Comparison of ENCODE assay signal across 2 cellular contexts in genomic region chr12:75635606-75636444, GRCh38.
TF ChIP-seq lines count a peak whose summit lies in the region.

No MANE protein-coding gene starts in this region.

TF ChIP-seq in HepG2, 621 proteins besides CTCF, POLR2A, EP300 and RAD21 (continued from another document and continues in another):
- TF ChIP-seq ZNF770 (CRISPR knock-in tag; IDR thresholded peaks at IDR 0.05) (no peak), TCF7L2 (IDR thresholded peaks at IDR 0.05; ENCODE audit: low read depth, low read length) (peak; percentile 86), HOMEZ (CRISPR knock-in tag; IDR thresholded peaks at IDR 0.05; ENCODE audit: low read depth) (peak; percentile 93; the same call in 1 of the 2 replicates), U2AF1 (optimal IDR thresholded peaks at IDR 0.05; ENCODE audit: low read depth, low read length) (no peak), ZBTB33 (CRISPR knock-in tag; IDR thresholded peaks at IDR 0.05) (no peak), E2F1 (CRISPR knock-in tag; IDR thresholded peaks at IDR 0.05) (no peak), MTERF4 (CRISPR knock-in tag; IDR thresholded peaks at IDR 0.05) (no peak), RFX1 (IDR thresholded peaks at IDR 0.05) (no peak), THAP7 (CRISPR knock-in tag; IDR thresholded peaks at IDR 0.05) (no peak), ZNF446 (CRISPR knock-in tag; IDR thresholded peaks at IDR 0.05) (no peak), ZNF18 (CRISPR knock-in tag; IDR thresholded peaks at IDR 0.05; ENCODE audit: insufficient replicate concordance) (no peak), IRF2 (CRISPR knock-in tag; IDR thresholded peaks at IDR 0.05) (peak; percentile 44; the same call in 1 of the 2 replicates), JARID2 (CRISPR knock-in tag; IDR thresholded peaks at IDR 0.05; ENCODE audit: insufficient replicate concordance) (no peak), CHD4 (IDR thresholded peaks at IDR 0.05; ENCODE audit: borderline replicate concordance, low read length) (no peak)

TF ChIP-seq in K562, 482 proteins besides CTCF, POLR2A, EP300 and RAD21 (continued from another document and continues in another):
- TF ChIP-seq CTCFL (IDR thresholded peaks at IDR 0.05; ENCODE audit: borderline replicate concordance, insufficient read depth, low read depth, low read length, poor library complexity, severe bottlenecking): no peak
- no peak for TF ChIP-seq PHB (CRISPR knock-in tag; IDR thresholded peaks at IDR 0.05)
- TF ChIP-seq MCM5 (IDR thresholded peaks at IDR 0.05; ENCODE audit: low read depth): no peak
- no peak for TF ChIP-seq SIN3B (IDR thresholded peaks at IDR 0.05; ENCODE audit: low read depth)
- TF ChIP-seq LEF1 (IDR thresholded peaks at IDR 0.05): peak; percentile 78
- TF ChIP-seq NR2C2 (CRISPR knock-in tag; IDR thresholded peaks at IDR 0.05): no peak
- peak; percentile 70; the same call in 1 of the 2 replicates for TF ChIP-seq NR2C2 (tag; IDR thresholded peaks at IDR 0.05)
- no peak for TF ChIP-seq ZFP30 (CRISPR knock-in tag; IDR thresholded peaks at IDR 0.05; ENCODE audit: borderline replicate concordance)
- no peak for TF ChIP-seq CREB1 (IDR thresholded peaks at IDR 0.05)
- 0 out of 2 replicates have a peak, but pooled peaks have one; percentile 23 for TF ChIP-seq CREB1 (CRISPR knock-in tag; IDR thresholded peaks at IDR 0.05)
- no peak for TF ChIP-seq DIDO1 (tag; IDR thresholded peaks at IDR 0.05; ENCODE audit: low read depth)
- TF ChIP-seq NFXL1 (CRISPR knock-in tag; IDR thresholded peaks at IDR 0.05): no peak
- no peak for TF ChIP-seq SRSF9 (IDR thresholded peaks at IDR 0.05; ENCODE audit: borderline replicate concordance, low read depth, low read length)
- TF ChIP-seq HDAC1 (IDR thresholded peaks at IDR 0.05): no peak
- no peak for TF ChIP-seq ZC3H4 (CRISPR knock-in tag; IDR thresholded peaks at IDR 0.05; ENCODE audit: borderline replicate concordance)
- TF ChIP-seq CEBPG (CRISPR knock-in tag; IDR thresholded peaks at IDR 0.05): no peak
- TF ChIP-seq CEBPG (tag; conservative IDR thresholded peaks at IDR 0.05 in 1 of 2, IDR thresholded peaks at IDR 0.05 in 1 of 2): peak in 1 of 2 experiments; percentile 31; a peak in 1 of 4 replicates
- TF ChIP-seq SP2 (IDR thresholded peaks at IDR 0.05; ENCODE audit: extremely low read depth, low read depth, low read length, poor library complexity, severe bottlenecking): no peak
- TF ChIP-seq YBX1 (IDR thresholded peaks at IDR 0.05): no peak
- no peak for TF ChIP-seq SETDB1 (IDR thresholded peaks at IDR 0.05; ENCODE audit: low read length)
- no peak for TF ChIP-seq DPF2 (IDR thresholded peaks at IDR 0.05)
- no peak for TF ChIP-seq CHAMP1 (IDR thresholded peaks at IDR 0.05)
- no peak for TF ChIP-seq ERF (CRISPR knock-in tag; IDR thresholded peaks at IDR 0.05)
- no peak for TF ChIP-seq TBL1XR1 (IDR thresholded peaks at IDR 0.05; ENCODE audit: low read length in 2 of 2)
- TF ChIP-seq PTTG1 (tag; IDR thresholded peaks at IDR 0.05; ENCODE audit: low read depth): no peak
- TF ChIP-seq ZBTB34 (CRISPR knock-in tag; IDR thresholded peaks at IDR 0.05): no peak
- no peak for TF ChIP-seq ZNF707 (CRISPR knock-in tag; conservative IDR thresholded peaks at IDR 0.05)
- TF ChIP-seq GABPA (tag; conservative IDR thresholded peaks at IDR 0.05; ENCODE audit: low read depth): peak; percentile 27; the same call in 1 of the 2 replicates
- peak; percentile 92 for TF ChIP-seq TCF7 (IDR thresholded peaks at IDR 0.05; ENCODE audit: borderline replicate concordance)
- no peak for TF ChIP-seq ETS2 (tag; IDR thresholded peaks at IDR 0.05; ENCODE audit: borderline replicate concordance, poor library complexity, severe bottlenecking)
- no peak for TF ChIP-seq ZNF778 (CRISPR knock-in tag; IDR thresholded peaks at IDR 0.05)
- no peak for TF ChIP-seq CBX5 (IDR thresholded peaks at IDR 0.05; ENCODE audit: borderline replicate concordance, low read depth)
- no peak; the same call in 1 of the 2 replicates for TF ChIP-seq GTF2E2 (tag; IDR thresholded peaks at IDR 0.05)
- no peak for TF ChIP-seq SRSF7 (optimal IDR thresholded peaks at IDR 0.05; ENCODE audit: low read depth, low read length)
- TF ChIP-seq GTF2F1 (IDR thresholded peaks at IDR 0.05; ENCODE audit: low read depth, low read length): no peak
- TF ChIP-seq ZNF311 (CRISPR knock-in tag; IDR thresholded peaks at IDR 0.05): no peak
- no peak for TF ChIP-seq CHD4 (IDR thresholded peaks at IDR 0.05; ENCODE audit: insufficient read depth, insufficient replicate concordance, low read depth, low read length, poor library complexity, severe bottlenecking)
- TF ChIP-seq MLX (CRISPR knock-in tag; conservative IDR thresholded peaks at IDR 0.05): no peak
- no peak for TF ChIP-seq MECOM (CRISPR knock-in tag; IDR thresholded peaks at IDR 0.05)
- TF ChIP-seq PTBP1 (IDR thresholded peaks at IDR 0.05; ENCODE audit: low read depth, low read length): no peak
- TF ChIP-seq GABPB1 (CRISPR knock-in tag; IDR thresholded peaks at IDR 0.05): peak; percentile 73
- no peak for TF ChIP-seq ZNF766 (CRISPR knock-in tag; conservative IDR thresholded peaks at IDR 0.05)
- TF ChIP-seq SMARCA5 (IDR thresholded peaks at IDR 0.05): no peak
- TF ChIP-seq POLR2G (IDR thresholded peaks at IDR 0.05; ENCODE audit: low read depth, low read length): no peak
- TF ChIP-seq ARID1B (IDR thresholded peaks at IDR 0.05): no peak
- no peak for TF ChIP-seq ZBTB40 (IDR thresholded peaks at IDR 0.05)
- TF ChIP-seq ZBTB40 (CRISPR knock-in tag; IDR thresholded peaks at IDR 0.05): no peak
- TF ChIP-seq E2F5 (CRISPR knock-in tag; IDR thresholded peaks at IDR 0.05): no peak
- TF ChIP-seq ZNF174 (CRISPR knock-in tag; IDR thresholded peaks at IDR 0.05): no peak
- no peak for TF ChIP-seq TOE1 (IDR thresholded peaks at IDR 0.05; ENCODE audit: borderline replicate concordance)
- TF ChIP-seq TOE1 (CRISPR knock-in tag; IDR thresholded peaks at IDR 0.05; ENCODE audit: borderline replicate concordance, low read depth): no peak
- TF ChIP-seq KLF16 (IDR thresholded peaks at IDR 0.05): no peak
- no peak for TF ChIP-seq CBFA2T3 (IDR thresholded peaks at IDR 0.05)
- no peak for TF ChIP-seq RBM25 (IDR thresholded peaks at IDR 0.05; ENCODE audit: low read depth, low read length, severe bottlenecking)
- TF ChIP-seq HDAC3 (IDR thresholded peaks at IDR 0.05; ENCODE audit: borderline replicate concordance, partially characterized antibody): no peak
